Comparison of ENCODE assay signal across 12 cellular contexts in the genomic region with DNA sequence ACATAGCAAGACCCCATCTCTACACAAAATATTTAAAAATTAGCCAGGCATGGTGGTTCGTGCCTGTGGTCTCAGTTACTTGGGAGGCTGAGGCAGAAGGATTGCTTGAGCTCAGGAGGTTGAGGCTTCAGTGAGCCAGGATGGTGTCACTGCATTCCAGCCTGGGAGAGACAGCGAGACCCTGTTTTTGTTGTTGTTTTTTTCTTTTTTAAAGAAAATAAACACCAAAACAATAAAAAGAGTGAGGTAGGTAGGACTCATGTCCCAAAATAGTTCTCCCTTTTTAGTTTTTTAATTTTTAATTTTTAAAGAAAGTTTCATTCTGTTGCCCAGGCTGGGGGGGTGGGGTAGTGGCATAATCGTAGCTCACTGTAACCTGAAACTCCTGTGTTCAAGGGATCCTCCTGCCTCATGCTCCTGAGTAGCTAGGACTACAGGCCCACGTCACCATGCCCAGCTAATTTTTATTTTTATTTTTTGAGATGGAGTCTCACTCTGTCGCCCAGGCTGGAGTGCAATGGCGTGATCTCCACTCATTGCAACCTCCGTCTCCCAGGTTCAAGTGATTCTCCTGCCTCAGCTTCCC. TPM values are rescaled to one million over a fixed set of nuclear protein-coding genes. Genes with fewer than 3 reads are reported as not detected.
DNase-seq lines count a peak whose midpoint lies in the region; ATAC-seq, FAIRE-seq and TF ChIP-seq lines count a peak whose summit lies in the region.
"Had no signal": no experiment of that assay in that cellular context is flagged by ENCODE, and none has a peak within 500 bp of the region (broad histone marks: within the 10 kb centered on the region; RNA-seq: fewer than 3 reads in every experiment).

No MANE protein-coding gene starts in this region.

- peaks cover 85% of the 10 kb centered on the region for H3K79me2 ChIP-seq in K562 (ENCODE audit: control insufficient read depth, insufficient read depth, low read length)

- BruUV-seq in K562 (replicated peaks; lab: Mats Ljungman, UMichigan): no TSS peak

- POLR2A ChIA-PET in K562 (lab: Yijun Ruan, JAX): interaction anchor here (0.8 to 26.0 kb wide), 4 partner anchors 8 to 53 kb away, joined by 3 to 2118 read pairs (median 355); partner anchors contain the start of genes MALAT1 and NEAT1

- no peaks in the 10 kb centered on the region for H3K36me3 ChIP-seq in right atrium auricular region
- peaks cover 9% of the 10 kb centered on the region; the same call in 1 of the 3 replicates for H3K36me3 ChIP-seq in K562 (ENCODE audit: control insufficient read depth, insufficient read depth, low read length)
- H3K36me3 ChIP-seq in muscle layer of colon (ENCODE audit: insufficient read depth, low read length): no peaks in the 10 kb centered on the region

- CTCF ChIA-PET in K562 (lab: Yijun Ruan, JAX; ENCODE audit: low intra/inter-chr PET ratio): no interaction called here

- whole genome bisulfite sequencing in K562 (ENCODE audit: insufficient coverage, low coverage, missing lambda C conversion rate): 50% methylated on average over 4 of the region's 7 CpGs

- TF ChIP-seq EP300 in K562 (IDR thresholded peaks at IDR 0.05; ENCODE audit: low read length): no peak

- no peaks in the 10 kb centered on the region; the same call in 1 of the 2 replicates for H4K20me1 ChIP-seq in K562 (replicated peaks; ENCODE audit: control insufficient read depth, insufficient read depth, low read length)

- FAIRE-seq in K562 (lab: Jason Lieb, UNC): no peak

- no peak for DNase-seq in right atrium auricular region (ENCODE audit: low spot score)
- DNase-seq in left ventricle myocardium superior: no peak
- DNase-seq in K562 (ENCODE audit: extremely low read depth in 1 of 4, low spot score in 3 of 4): peak in 1 of 4 experiments; percentile 46
- no peak for DNase-seq in NCI-H446 (lab: John Stamatoyannopoulos, UW)
- DNase-seq in NCI-H345 (lab: John Stamatoyannopoulos, UW): no peak
- DNase-seq in substantia nigra (lab: John Stamatoyannopoulos, UW): no peak
- DNase-seq: activated gamma-delta T cell treated with Interleukin-2 at 50 U/mL for 16 hours, NCI-H146, T-cell had no signal

- no peak overlapping the region for H3K4me3 ChIP-seq in right atrium auricular region
- H3K4me3 ChIP-seq in K562: no peak overlapping the region
- no peak overlapping the region for H3K4me3 ChIP-seq in muscle layer of colon (ENCODE audit: low read depth in 1 of 2, low read length in 2 of 2)

- no peak for TF ChIP-seq RAD21 in K562 (CRISPR knock-in tag; conservative IDR thresholded peaks at IDR 0.05 in 1 of 2, IDR thresholded peaks at IDR 0.05 in 1 of 2)

- intact Hi-C loops in left ventricle myocardium superior (cut with micrococcal nuclease): no loop called here
- intact Hi-C loops in K562 (cut with micrococcal nuclease): loop anchor here (5.0 kb wide), 1 partner anchor 99 kb away; the partner anchor contains the start of genes FAM89B and ZNRD2

- no peak for TF ChIP-seq POLR2A in K562 (conservative IDR thresholded peaks at IDR 0.05)

- H3K27ac ChIP-seq in right atrium auricular region (peak overlapping the region; percentile 99), K562 (ENCODE audit: extremely low read depth, low read depth, low read length) (peak overlapping the region; percentile 96; the same call in 2 of the 3 replicates), muscle layer of colon (ENCODE audit: low read depth, low read length) (peak overlapping the region; percentile 86), substantia nigra (ENCODE audit: low read depth, low read length, poor library complexity, severe bottlenecking) (no peak overlapping the region)

- in situ Hi-C loops in K562 (cut with MboI): loop anchor here (5.0 kb wide), 1 partner anchor 34 kb away; no protein-coding TSS in a partner anchor

- ATAC-seq in left ventricle myocardium superior: no peak
- no peak for ATAC-seq in K562
- ATAC-seq in HG03342 (IDR thresholded peaks at IDR 0.05; ENCODE audit: unreplicated experiment): no peak
- ATAC-seq: esophagus mucosa, T-cell had no signal

- H3K4me2 ChIP-seq in K562 (ENCODE audit: insufficient read depth, low read length): no peak overlapping the region

- no peak overlapping the region for H2AFZ ChIP-seq in K562 (ENCODE audit: low read depth, low read length)

- peak overlapping the region; percentile 21 to 93; a peak in 1 of 4 replicates for H3K9ac ChIP-seq in K562 (ENCODE audit: insufficient read depth in 1 of 2, low read depth in 2 of 2, low read length in 2 of 2)
- H3K9ac ChIP-seq in muscle layer of colon (ENCODE audit: low read length): no peak overlapping the region

- H3K4me1 ChIP-seq in right atrium auricular region (peaks cover 0 to 53% of the 10 kb centered on the region in 2 donors), K562 (replicated peaks in 1 of 2; ENCODE audit: control insufficient read depth in 2 of 2, insufficient read depth in 2 of 2, low read length in 2 of 2) (peaks cover 32 to 63% of the 10 kb centered on the region in 2 experiments), muscle layer of colon (ENCODE audit: insufficient read depth, low read length) (peaks cover 32% of the 10 kb centered on the region)

- H3K9me3 ChIP-seq in right atrium auricular region (no peaks in the 10 kb centered on the region), K562 (replicated peaks; ENCODE audit: control insufficient read depth, insufficient read depth, low read depth, low read length) (no peaks in the 10 kb centered on the region), muscle layer of colon (ENCODE audit: low read length) (no peaks in the 10 kb centered on the region)

- TF ChIP-seq CTCF in right atrium auricular region (IDR thresholded peaks at IDR 0.05): no peak
- no peak for TF ChIP-seq CTCF in K562 (IDR thresholded peaks at IDR 0.05 in 2 of 3, conservative IDR thresholded peaks at IDR 0.05 in 1 of 3; ENCODE audit: insufficient read depth in 2 of 3, low read depth in 1 of 3, low read length in 3 of 3)

- H3K9me1 ChIP-seq in K562 (ENCODE audit: control insufficient read depth, insufficient read depth, low read length): no peaks in the 10 kb centered on the region

- H3K27me3 ChIP-seq in right atrium auricular region (no peaks in the 10 kb centered on the region), K562 (ENCODE audit: control insufficient read depth in 2 of 2, insufficient read depth in 2 of 2, low read length in 2 of 2) (no peaks in the 10 kb centered on the region), muscle layer of colon (ENCODE audit: control insufficient read depth in 1 of 2, insufficient read depth in 2 of 2, low read length in 2 of 2) (no peaks in the 10 kb centered on the region)

RNA-seq across cellular contexts. Expression of gene MALAT1, which starts 25.5 kb away (rescaled TPM):
- 1,000 to 10,000 TPM; 2,120 to 2,577 TPM for total RNA-seq in right atrium auricular region
- total RNA-seq in left ventricle myocardium superior: 7,191 TPM
- total RNA-seq in K562 (2011; cell fraction: chromatin; rRNA removed; ENCODE audit: low replicate concordance): 25,088 and 54,166 TPM in 2 replicates
- 9,055 and 12,105 TPM in 2 replicates for total RNA-seq in K562 (2011; cell fraction: nucleolus; rRNA removed)
- 29,585 and 58,308 TPM in 2 replicates for total RNA-seq in K562 (2011; cell fraction: nucleoplasm; rRNA removed)
- 1,943 and 2,212 TPM in 2 replicates for total RNA-seq in K562 (2014; rRNA removed)
- 2,548 and 2,859 TPM in 2 replicates for total RNA-seq in K562 (2014; rRNA removed; fragmentation: Illumina TruSeq; extraction: Trizol)
- 2,437 and 2,551 TPM in 2 replicates for total RNA-seq in K562 (2015; rRNA removed; fragmentation: Illumina TruSeq; extraction: Trizol)
- total RNA-seq in K562 (2021): 4,052 and 5,928 TPM in 2 replicates
- 980 and 1,205 TPM in 2 replicates for polyA plus RNA-seq in K562 (2011; rRNA removed)
- 93.6 and 371 TPM in 2 replicates for polyA plus RNA-seq in K562 (2011; cell fraction: cytosol; rRNA removed)
- 5,475 and 8,513 TPM in 2 replicates for polyA plus RNA-seq in K562 (2011; cell fraction: nucleus; rRNA removed)
- 1,113 and 1,346 TPM in 2 replicates for polyA plus RNA-seq in K562 (2012)
- 363 and 398 TPM in 2 replicates for polyA plus RNA-seq in K562 (2014; fragmentation: Illumina TruSeq; extraction: Trizol)
- polyA plus RNA-seq in K562 (2014; fragmentation: Nextera tagmentation; extraction: Ambion mirVana): 1,000 to 10,000 TPM; 1,606 to 8,715 TPM
- polyA plus RNA-seq in K562 (2014; rRNA removed): 1,666 and 2,351 TPM in 2 replicates
- polyA minus RNA-seq in K562 (2011; rRNA and poly(A)+ RNA removed): 5,106 and 10,064 TPM in 2 replicates
- 2,869 and 5,041 TPM in 2 replicates for polyA minus RNA-seq in K562 (2011; cell fraction: cytosol; rRNA and poly(A)+ RNA removed)
- polyA minus RNA-seq in K562 (2011; cell fraction: nucleus; rRNA and poly(A)+ RNA removed): 20,177 and 33,147 TPM in 2 replicates

RNA-seq across cellular contexts. Expression of gene NEAT1, which starts 50.8 kb away (rescaled TPM):
- total RNA-seq in right atrium auricular region (10 to 100 TPM; 43.7 to 52.5 TPM), left ventricle myocardium superior (508 TPM), K562 (2014; rRNA removed) (15.2 and 20.1 TPM in 2 replicates), K562 (2014; rRNA removed; fragmentation: Illumina TruSeq; extraction: Trizol) (62.8 and 76.9 TPM in 2 replicates), K562 (2015; rRNA removed; fragmentation: Illumina TruSeq; extraction: Trizol) (26.3 and 31.5 TPM in 2 replicates), K562 (2021) (129 and 208 TPM in 2 replicates)
- total RNA-seq in K562 (2011; cell fraction: chromatin; rRNA removed; ENCODE audit: low replicate concordance): 684 and 1,510 TPM in 2 replicates
- 291 and 321 TPM in 2 replicates for total RNA-seq in K562 (2011; cell fraction: nucleolus; rRNA removed)
- total RNA-seq in K562 (2011; cell fraction: nucleoplasm; rRNA removed): 737 and 1,283 TPM in 2 replicates
- polyA plus RNA-seq in K562 (2011; rRNA removed) (56.2 and 171 TPM in 2 replicates), K562 (2014; fragmentation: Illumina TruSeq; extraction: Trizol) (137 and 146 TPM in 2 replicates), K562 (2014; fragmentation: Nextera tagmentation; extraction: Ambion mirVana) (10 to 100 TPM; 22.8 to 30.1 TPM), K562 (2014; rRNA removed) (382 and 389 TPM in 2 replicates)
- 45.5 and 49.2 TPM in 2 replicates for polyA plus RNA-seq in K562 (2011; cell fraction: cytosol; rRNA removed)
- polyA plus RNA-seq in K562 (2011; cell fraction: nucleus; rRNA removed): 234 and 651 TPM in 2 replicates
- 312 and 328 TPM in 2 replicates for polyA plus RNA-seq in K562 (2012)
- 92.6 and 137 TPM in 2 replicates for polyA minus RNA-seq in K562 (2011; rRNA and poly(A)+ RNA removed)
- polyA minus RNA-seq in K562 (2011; cell fraction: cytosol; rRNA and poly(A)+ RNA removed): 19.9 and 35.6 TPM in 2 replicates
- polyA minus RNA-seq in K562 (2011; cell fraction: nucleus; rRNA and poly(A)+ RNA removed): 168 and 220 TPM in 2 replicates

RNA-seq across cellular contexts. Expression of gene SCYL1, which starts 51.5 kb away (rescaled TPM):
- 10 to 100 TPM; 71.8 to 89.7 TPM for total RNA-seq in right atrium auricular region
- total RNA-seq in left ventricle myocardium superior: 60.4 TPM
- total RNA-seq in K562 (2011; cell fraction: chromatin; rRNA removed; ENCODE audit: low replicate concordance): 59.7 and 207 TPM in 2 replicates
- 125 and 130 TPM in 2 replicates for total RNA-seq in K562 (2011; cell fraction: nucleolus; rRNA removed)
- total RNA-seq in K562 (2011; cell fraction: nucleoplasm; rRNA removed): 91.0 and 98.2 TPM in 2 replicates
- total RNA-seq in K562 (2014; rRNA removed): 145 and 156 TPM in 2 replicates
- 14.2 and 20.2 TPM in 2 replicates for total RNA-seq in K562 (2014; rRNA removed; fragmentation: Illumina TruSeq; extraction: Trizol)
- total RNA-seq in K562 (2015; rRNA removed; fragmentation: Illumina TruSeq; extraction: Trizol): 57.6 and 59.0 TPM in 2 replicates
- total RNA-seq in K562 (2021): 113 and 115 TPM in 2 replicates
- polyA plus RNA-seq in K562 (2011; rRNA removed): 55.0 and 79.2 TPM in 2 replicates
- polyA plus RNA-seq in K562 (2011; cell fraction: cytosol; rRNA removed): 121 and 188 TPM in 2 replicates
- 124 and 172 TPM in 2 replicates for polyA plus RNA-seq in K562 (2011; cell fraction: nucleus; rRNA removed)
- 54.7 and 95.3 TPM in 2 replicates for polyA plus RNA-seq in K562 (2012)
- 76.1 and 81.3 TPM in 2 replicates for polyA plus RNA-seq in K562 (2014; fragmentation: Illumina TruSeq; extraction: Trizol)
- polyA plus RNA-seq in K562 (2014; fragmentation: Nextera tagmentation; extraction: Ambion mirVana): 1 to 10 TPM; 1.9 to 4.7 TPM
- 96.0 and 104 TPM in 2 replicates for polyA plus RNA-seq in K562 (2014; rRNA removed)
- 27.0 and 42.0 TPM in 2 replicates for polyA minus RNA-seq in K562 (2011; rRNA and poly(A)+ RNA removed)
- polyA minus RNA-seq in K562 (2011; cell fraction: cytosol; rRNA and poly(A)+ RNA removed): 62.5 and 74.3 TPM in 2 replicates
- polyA minus RNA-seq in K562 (2011; cell fraction: nucleus; rRNA and poly(A)+ RNA removed): 31.2 and 38.2 TPM in 2 replicates
